In genomic region chr4:77576351-77576750, GRCh38 we compare ENCODE assay signal across 39 cellular contexts. TPM values are rescaled to one million over a fixed set of nuclear protein-coding genes. Genes with fewer than 3 reads are reported as not detected.
"Had no signal": no experiment of that assay in that cellular context is flagged by ENCODE, and none has a peak within 500 bp of the region (broad histone marks: within the 10 kb centered on the region; RNA-seq: fewer than 3 reads in every experiment).

No MANE protein-coding gene starts in this region.

- H3K36me3 ChIP-seq: adrenal gland, ascending aorta, brain microvascular endothelial cell, breast epithelium had no signal

- H3K4me1 ChIP-seq: adrenal gland, ascending aorta had no signal

- DNase-seq: activated B cell treated with CpG ODN at 0.5 μM for 24 hours; activated CD4-positive, alpha-beta memory T cell treated with anti-CD3 and anti-CD28 coated beads for 36 hours; activated CD4-positive, alpha-beta T cell treated with anti-CD3 and anti-CD28 coated beads for 4 hours; activated CD4-positive, alpha-beta T cell treated with anti-CD3 and anti-CD28 coated beads, Interleukin-2, amount 10 ng/mL, durations not matched to agents 24 days and 14 days; activated CD4-positive, alpha-beta T cell treated with anti-CD3 and anti-CD28 coated beads, Interleukin-2, amount 50 U/mL, for 1 hour; activated CD4-positive, alpha-beta T cell treated with anti-CD3 and anti-CD28 coated beads, Interleukin-2, amount 50 U/mL, for 4 hours; activated CD4-positive, CD25-positive, alpha-beta regulatory T cell treated with anti-CD3 and anti-CD28 coated beads, Interleukin-2, amount 50 U/mL, for 72 hours; activated CD8-positive, alpha-beta memory T cell treated with anti-CD3 and anti-CD28 coated beads, Interleukin-2, amount 50 U/mL, for 4 hours; activated CD8-positive, alpha-beta T cell treated with anti-CD3 and anti-CD28 coated beads for 36 hours; activated effector memory CD4-positive, alpha-beta T cell treated with anti-CD3 and anti-CD28 coated beads, Interleukin-2, amount 50 U/mL, for 16 hours; activated gamma-delta T cell treated with Interleukin-2 at 50 U/mL for 16 hours; activated naive CD4-positive, alpha-beta T cell; activated naive CD4-positive, alpha-beta T cell treated with anti-CD3 and anti-CD28 coated beads for 36 hours; activated naive CD4-positive, alpha-beta T cell treated with anti-CD3 and anti-CD28 coated beads, Interleukin-2, amount 50 U/mL, for 16 hours; activated naive CD8-positive, alpha-beta T cell treated with anti-CD3 and anti-CD28 coated beads for 36 hours; activated T-cell treated with anti-CD3 and anti-CD28 coated beads for 4 hours; activated T-cell treated with anti-CD3 and anti-CD28 coated beads, Interleukin-2, amount 50 U/mL, for 1 hour; activated T-cell treated with anti-CD3 and anti-CD28 coated beads, Interleukin-2, amount 50 U/mL, for 4 hours; activated T-cell treated with anti-CD3 and anti-CD28 coated beads, Interleukin-2, amount 50 U/mL, for 72 hours; adrenal gland; amygdala; anterior cingulate cortex; body of pancreas; brain microvascular endothelial cell; central memory CD4-positive, alpha-beta T cell; T-helper 1 cell; T-helper 2 cell; T-helper 9 cell had no signal

- H3K9me3 ChIP-seq: adrenal gland, ascending aorta, body of pancreas, breast epithelium had no signal

- H3K4me1 Mint-ChIP-seq: activated B cell treated with CpG ODN at 0.5 μM for 24 hours had no signal

- H3K27ac ChIP-seq: adrenal gland, ascending aorta, body of pancreas, brain microvascular endothelial cell, breast epithelium, VCaP had no signal

- H3K27me3 Mint-ChIP-seq: activated CD4-positive, alpha-beta T cell treated with anti-CD3 and anti-CD28 coated beads, Interleukin-2, amount 10 ng/mL, durations not matched to agents 24 days and 14 days had no signal

- H3K4me3 Mint-ChIP-seq: activated B cell treated with CpG ODN at 0.5 μM for 24 hours; activated CD4-positive, alpha-beta memory T cell treated with anti-CD3 and anti-CD28 coated beads for 36 hours; activated CD4-positive, alpha-beta T cell treated with anti-CD3 and anti-CD28 coated beads, Interleukin-2, amount 10 ng/mL, durations not matched to agents 24 days and 14 days; activated CD8-positive, alpha-beta T cell treated with anti-CD3 and anti-CD28 coated beads for 36 hours; activated naive CD4-positive, alpha-beta T cell treated with anti-CD3 and anti-CD28 coated beads for 36 hours; activated naive CD8-positive, alpha-beta T cell treated with anti-CD3 and anti-CD28 coated beads for 36 hours; activated T-cell treated with anti-CD3 and anti-CD28 coated beads, Interleukin-2, amount 50 U/mL, for 4 hours; activated T-cell treated with anti-CD3 and anti-CD28 coated beads, Interleukin-2, amount 50 U/mL, for 72 hours; activated T-helper 1 cell treated with anti-CD3 and anti-CD28 coated beads, Interleukin-12 subunit alpha, Interleukin-12 subunit beta, Interleukin-2, Interleukin-4 antibody, amounts not matched to agents 30 ng/mL and 10 ng/mL and 1 ng/mL, durations not matched to agents 14 hours and 24 hours and 36 hours; activated T-helper 17 cell treated with anti-CD3 and anti-CD28 coated beads, Interleukin-2, amount 50 U/mL, for 72 hours; T-helper 1 cell treated with Interleukin-12 subunit alpha and Interleukin-12 subunit beta and Interleukin-4 antibody, amounts not matched to agents 30 μg/mL and 1 μg/mL, for 36 hours; T-helper 2 cell treated with Interferon-gamma antibody and Interleukin-4, amounts not matched to agents 5 μg/mL and 100 μg/mL, for 36 hours had no signal

- H3K27me3 ChIP-seq: adrenal gland, ascending aorta, body of pancreas, brain microvascular endothelial cell, breast epithelium had no signal

- H3K36me3 Mint-ChIP-seq: activated CD4-positive, alpha-beta memory T cell treated with anti-CD3 and anti-CD28 coated beads for 36 hours; activated naive CD8-positive, alpha-beta T cell treated with anti-CD3 and anti-CD28 coated beads for 36 hours had no signal

- H3K27ac Mint-ChIP-seq: activated B cell treated with CpG ODN at 0.5 μM for 24 hours; activated CD4-positive, alpha-beta memory T cell treated with anti-CD3 and anti-CD28 coated beads for 36 hours; activated CD4-positive, alpha-beta T cell treated with anti-CD3 and anti-CD28 coated beads, Interleukin-2, amount 10 ng/mL, durations not matched to agents 24 days and 14 days; activated CD8-positive, alpha-beta T cell treated with anti-CD3 and anti-CD28 coated beads for 36 hours; activated naive CD4-positive, alpha-beta T cell treated with anti-CD3 and anti-CD28 coated beads for 36 hours; activated naive CD4-positive, alpha-beta T cell treated with anti-CD3 and anti-CD28 coated beads, Interleukin-2, amount 50 U/mL, for 72 hours; activated naive CD8-positive, alpha-beta T cell treated with anti-CD3 and anti-CD28 coated beads for 36 hours; activated T-cell treated with anti-CD3 and anti-CD28 coated beads, Interleukin-2, amount 50 U/mL, for 72 hours; activated T-helper 1 cell treated with anti-CD3 and anti-CD28 coated beads, Interleukin-12 subunit alpha, Interleukin-12 subunit beta, Interleukin-2, Interleukin-4 antibody, amounts not matched to agents 30 ng/mL and 10 ng/mL and 1 ng/mL, durations not matched to agents 14 hours and 24 hours and 36 hours; activated T-helper 17 cell treated with anti-CD3 and anti-CD28 coated beads, Interleukin-2, amount 50 U/mL, for 72 hours; T-helper 1 cell treated with Interleukin-12 subunit alpha and Interleukin-12 subunit beta and Interleukin-4 antibody, amounts not matched to agents 30 μg/mL and 1 μg/mL, for 36 hours; T-helper 2 cell treated with Interferon-gamma antibody and Interleukin-4, amounts not matched to agents 5 μg/mL and 100 μg/mL, for 36 hours had no signal

- FAIRE-seq: TTC549 had no signal

- H3K4me3 ChIP-seq: adrenal gland, ascending aorta, body of pancreas, breast epithelium had no signal

RNA-seq across cellular contexts. Expression of gene CXCL13, which starts 29.3 kb away (rescaled TPM):
- total RNA-seq: activated naive CD8-positive, alpha-beta T cell treated with anti-CD3 and anti-CD28 coated beads for 36 hours; adrenal gland; ascending aorta; body of pancreas; cardiac septum; cerebellum had no signal
